8 cellular contexts compared by ENCODE assay signal in genomic region chr2:69082430-69082997, GRCh38.
A peak's percentile ranks its signal among the peaks of the same experiment; 100 is the strongest.
DNase-seq lines count a peak whose midpoint lies in the region; ATAC-seq, FAIRE-seq and TF ChIP-seq lines count a peak whose summit lies in the region.

No MANE protein-coding gene starts in this region.

- peaks cover 19% of the 10 kb centered on the region for H3K4me1 Mint-ChIP-seq in WTC11

- no peak overlapping the region for H3K4me3 Mint-ChIP-seq in WTC11

- no peak for ATAC-seq in WTC11
- ATAC-seq in upper lobe of right lung = peak; percentile 50
- ATAC-seq in activated CD4-positive, CD25-positive, alpha-beta regulatory T cell treated with anti-CD3 and anti-CD28 coated beads, Interleukin-2, amount 50 U/mL, for 24 hours = no peak

- no peaks in the 10 kb centered on the region for H3K9me3 ChIP-seq in upper lobe of right lung

- H3K27ac Mint-ChIP-seq in WTC11 = peak overlapping the region; percentile 55; the same call in 1 of the 2 replicates

- H3K27me3 Mint-ChIP-seq in WTC11 (ENCODE audit: low read depth) = no peaks in the 10 kb centered on the region

- TF ChIP-seq POLR2A in GM12891 (IDR thresholded peaks at IDR 0.05; ENCODE audit: low read depth, low read length) = no peak

- CTCF ChIA-PET in WTC11 (lab: Charles Lee) = interaction anchor here (0.7 kb wide), 1 partner anchor 360 kb away, joined by 4 read pairs; no protein-coding TSS in a partner anchor

- peaks cover 14% of the 10 kb centered on the region for H3K36me3 ChIP-seq in upper lobe of right lung

- peaks cover 40% of the 10 kb centered on the region for H3K4me1 ChIP-seq in upper lobe of right lung

- no peak overlapping the region for H3K4me3 ChIP-seq in upper lobe of right lung

- DNase-seq in NCI-H82 (lab: John Stamatoyannopoulos, UW) = peak; percentile 73
- DNase-seq in NCI-H82 treated with DMSO at 0.1 percent for 48 hours (lab: John Stamatoyannopoulos, UW; ENCODE audit: unreplicated experiment) = no peak
- DNase-seq in WTC11 (ENCODE audit: low spot score) = no peak
- peak; percentile 48 for DNase-seq in islet precursor cell
- DNase-seq in upper lobe of right lung = no peak
- no peak for DNase-seq in GM19238 (ENCODE audit: insufficient read length, low spot score)
- DNase-seq in GM12891 (ENCODE audit: insufficient read length, low spot score) = no peak

- POLR2A ChIA-PET in WTC11 (lab: Charles Lee) = no interaction called here

- TF ChIP-seq CTCF in WTC11 (IDR thresholded peaks at IDR 0.05) (no peak), upper lobe of right lung (IDR thresholded peaks at IDR 0.05) (no peak)

- no peaks in the 10 kb centered on the region for H3K9me3 Mint-ChIP-seq in WTC11

- FAIRE-seq in GM12891 (lab: Jason Lieb, UNC) = no peak

- intact Hi-C loops in upper lobe of right lung (cut with DNase I) = no loop called here

- H3K27me3 ChIP-seq in upper lobe of right lung = no peaks in the 10 kb centered on the region

- H3K36me3 Mint-ChIP-seq in WTC11 = peaks cover 22% of the 10 kb centered on the region

- peak overlapping the region; percentile 63 for H3K27ac ChIP-seq in upper lobe of right lung

TF ChIP-seq in WTC11, 78 proteins besides CTCF, POLR2A, EP300 and RAD21:
- no peak for TF ChIP-seq SMAD4 (CRISPR knock-in tag; IDR thresholded peaks at IDR 0.05)
- 0 out of 2 replicates have a peak, but pooled peaks have one; percentile 42 for TF ChIP-seq GABPB1 (CRISPR knock-in tag; IDR thresholded peaks at IDR 0.05)

TF ChIP-seq in GM12891, 5 proteins besides CTCF, POLR2A, EP300 and RAD21:
- TF ChIP-seq PAX5 (IDR thresholded peaks at IDR 0.05; ENCODE audit: insufficient read depth, low read length, severe bottlenecking) (no peak), POLR2AphosphoS5 (IDR thresholded peaks at IDR 0.05; ENCODE audit: low read depth, low read length) (no peak), SPI1 (IDR thresholded peaks at IDR 0.05; ENCODE audit: low read depth, low read length) (no peak), POU2F2 (IDR thresholded peaks at IDR 0.05; ENCODE audit: low read depth, low read length) (no peak), TAF1 (IDR thresholded peaks at IDR 0.05; ENCODE audit: low read depth, low read length) (no peak)

Comparison
In these comparisons a context has a peak if more than half of its experiments do, and no peak if none do; other contexts are left out.
1. DNase-seq: peak in NCI-H82 (single experiment) and islet precursor cell (single experiment); none in NCI-H82 treated with DMSO at 0.1 percent for 48 hours (single experiment), WTC11 (single experiment), upper lobe of right lung (single experiment), GM19238 (single experiment) and GM12891 (single experiment).